8 cellular contexts compared by ENCODE assay signal in the genomic region with DNA sequence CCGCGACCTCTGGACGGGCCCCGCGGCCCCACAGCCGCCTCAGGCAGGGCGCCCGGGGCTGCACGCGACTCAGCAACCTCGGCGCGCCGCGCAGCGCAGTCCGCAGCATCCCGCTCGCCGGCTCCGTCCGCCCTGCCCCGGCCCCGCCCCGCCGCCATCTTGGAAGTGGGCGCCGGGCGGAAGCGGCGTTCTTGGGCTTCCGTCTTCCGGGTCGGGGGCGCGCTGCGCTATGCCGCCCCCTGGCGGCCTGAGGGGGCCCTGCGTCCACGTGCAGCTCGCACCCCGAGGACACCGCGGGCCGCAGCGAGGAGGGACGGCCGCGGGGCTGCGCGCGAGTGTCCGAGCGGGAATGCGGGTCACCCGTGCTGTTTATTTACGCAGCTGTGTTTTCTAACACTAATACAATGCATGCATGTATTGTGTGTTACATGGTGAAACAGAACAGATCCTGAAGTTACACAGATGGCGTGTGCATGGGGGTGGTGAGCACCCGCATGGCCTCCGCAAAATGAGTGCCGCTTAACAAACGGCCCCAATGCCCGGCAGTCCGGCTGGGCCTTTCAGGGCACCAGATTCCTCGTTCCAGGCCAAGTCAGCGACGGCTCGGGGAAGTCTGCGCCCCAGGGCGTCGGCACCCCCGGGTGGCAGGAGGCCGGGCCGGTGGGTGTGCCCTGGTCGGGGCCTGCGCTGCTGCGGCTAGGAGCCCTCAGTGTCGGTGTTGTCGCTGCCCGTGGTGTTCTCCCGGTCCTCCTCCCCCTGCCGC. TPM values are rescaled to one million over a fixed set of nuclear protein-coding genes. Genes with fewer than 3 reads are reported as not detected.
DNase-seq lines count a peak whose midpoint lies in the region; ATAC-seq lines count a peak whose summit lies in the region.

Gene DNLZ (minus strand): TSS at position 139 of the 763 bp plus-strand sequence. CDS start 30 bp downstream, at position 109.

- peaks cover 4 to 9% of the 10 kb centered on the region in 2 donors for H3K4me1 Mint-ChIP-seq in effector memory CD8-positive, alpha-beta T cell (ENCODE audit: low read depth in 2 of 2)

- H3K4me3 ChIP-seq in mesendoderm (ENCODE audit: low read length) = peak within 1 kb of the TSS; percentile 82

- H3K27me3 ChIP-seq in mesendoderm (ENCODE audit: insufficient read depth, low read length, poor library complexity) = no peaks in the 10 kb centered on the region

- no peaks in the 10 kb centered on the region for H3K36me3 ChIP-seq in mesendoderm (ENCODE audit: control insufficient read depth, insufficient read depth, low read length)

- ATAC-seq in GM19397 (IDR thresholded peaks at IDR 0.05; ENCODE audit: unreplicated experiment) (peak; percentile 68), HG03558 (IDR thresholded peaks at IDR 0.05; ENCODE audit: extremely low read depth, unreplicated experiment) (peak; percentile 35)
- peak; percentile 84 for ATAC-seq in effector memory CD8-positive, alpha-beta T cell (replicated peaks)

- H2AK5ac ChIP-seq in mesendoderm (ENCODE audit: low read length) = peak within 1 kb of the TSS; percentile 58

- H3K9ac ChIP-seq in mesendoderm (ENCODE audit: low read length) = peak within 1 kb of the TSS; percentile 94

- no peaks in the 10 kb centered on the region for H3K9me3 Mint-ChIP-seq in effector memory CD8-positive, alpha-beta T cell

- H4K8ac ChIP-seq in mesendoderm (ENCODE audit: low read depth, low read length) = peak within 1 kb of the TSS; percentile 93

- peak within 1 kb of the TSS; percentile 66 for H3K23ac ChIP-seq in mesendoderm (ENCODE audit: low read length)

- WGBS in mesendoderm (ENCODE audit: extremely low coverage, insufficient coverage, low lambda C conversion rate) = no CpG with 5 or more reads among the region's 83 CpGs

- DNase-seq in COLO668 (lab: John Stamatoyannopoulos, UW; ENCODE audit: unreplicated experiment) (peak; percentile 92), NOMO-1 (lab: John Stamatoyannopoulos, UW; ENCODE audit: unreplicated experiment in 2 of 2) (peak; percentile 83 to 95), mesendoderm (peak; percentile 87)
- peak; percentile 70 to 74 for DNase-seq in activated CD8-positive, alpha-beta memory T cell treated with anti-CD3 and anti-CD28 coated beads for 4 hours (ENCODE audit: low read depth in 2 of 2)
- peak; percentile 79 to 86 (median 81) for DNase-seq in effector memory CD8-positive, alpha-beta T cell
- DNase-seq in stimulated activated CD8-positive, alpha-beta memory T cell treated with anti-CD3 and anti-CD28 coated beads, Interleukin-15, amount 100 ng/mL, for 24 hours (ENCODE audit: low read depth) = peak; percentile 83

- peak within 1 kb of the TSS; percentile 90 for H3K4ac ChIP-seq in mesendoderm (ENCODE audit: low read depth, low read length)

- H3K4me2 ChIP-seq in mesendoderm (ENCODE audit: low read length) = peak within 1 kb of the TSS; percentile 31

- H3K79me2 ChIP-seq in mesendoderm (ENCODE audit: control insufficient read depth, insufficient read depth, low read length) = no peaks in the 10 kb centered on the region

- peak within 1 kb of the TSS; percentile 75 to 77 for H3K4me3 Mint-ChIP-seq in effector memory CD8-positive, alpha-beta T cell

- peak within 1 kb of the TSS; percentile 98 for H3K56ac ChIP-seq in mesendoderm (ENCODE audit: low read length)

- peak within 1 kb of the TSS; percentile 89 for H3K18ac ChIP-seq in mesendoderm (ENCODE audit: low read length)

- peaks cover 2% of the 10 kb centered on the region for H3K4me1 ChIP-seq in mesendoderm (ENCODE audit: control insufficient read depth, low read depth, low read length)

- H3K27ac ChIP-seq in mesendoderm (ENCODE audit: low read depth, low read length) = peak within 1 kb of the TSS; percentile 91

- no peak within 1 kb of the TSS for H2BK15ac ChIP-seq in mesendoderm (replicated peaks; ENCODE audit: low read depth)

- peak within 1 kb of the TSS in 1 of 2 donors; percentile 65 for H3K27ac Mint-ChIP-seq in effector memory CD8-positive, alpha-beta T cell

- no peak within 1 kb of the TSS for H2BK5ac ChIP-seq in mesendoderm (ENCODE audit: low read length)

- H4K5ac ChIP-seq in mesendoderm (ENCODE audit: low read length) = no peak within 1 kb of the TSS

- peaks cover 3% of the 10 kb centered on the region for H3K36me3 Mint-ChIP-seq in effector memory CD8-positive, alpha-beta T cell (ENCODE audit: insufficient read depth)

- H3K79me1 ChIP-seq in mesendoderm (ENCODE audit: low read length) = peaks cover 3% of the 10 kb centered on the region

- no peaks in the 10 kb centered on the region for H3K27me3 Mint-ChIP-seq in effector memory CD8-positive, alpha-beta T cell

- H2BK120ac ChIP-seq in mesendoderm (ENCODE audit: low read depth, low read length) = peak within 1 kb of the TSS; percentile 9

RNA-seq across cellular contexts. Expression of gene DNLZ, which starts in this region (rescaled TPM):
- polyA plus RNA-seq in mesendoderm (2013, experiment 1 of 2) = 18.9 TPM
- polyA plus RNA-seq in mesendoderm (2013, experiment 2 of 2) = 19.7 TPM

Comparison
In these comparisons a context has a peak if more than half of its experiments do, and no peak if none do; other contexts are left out.
1. Peak in every context shown above with its lines: DNase-seq, ATAC-seq, H3K4me3 ChIP-seq and H3K27ac ChIP-seq.